In the genomic region with DNA sequence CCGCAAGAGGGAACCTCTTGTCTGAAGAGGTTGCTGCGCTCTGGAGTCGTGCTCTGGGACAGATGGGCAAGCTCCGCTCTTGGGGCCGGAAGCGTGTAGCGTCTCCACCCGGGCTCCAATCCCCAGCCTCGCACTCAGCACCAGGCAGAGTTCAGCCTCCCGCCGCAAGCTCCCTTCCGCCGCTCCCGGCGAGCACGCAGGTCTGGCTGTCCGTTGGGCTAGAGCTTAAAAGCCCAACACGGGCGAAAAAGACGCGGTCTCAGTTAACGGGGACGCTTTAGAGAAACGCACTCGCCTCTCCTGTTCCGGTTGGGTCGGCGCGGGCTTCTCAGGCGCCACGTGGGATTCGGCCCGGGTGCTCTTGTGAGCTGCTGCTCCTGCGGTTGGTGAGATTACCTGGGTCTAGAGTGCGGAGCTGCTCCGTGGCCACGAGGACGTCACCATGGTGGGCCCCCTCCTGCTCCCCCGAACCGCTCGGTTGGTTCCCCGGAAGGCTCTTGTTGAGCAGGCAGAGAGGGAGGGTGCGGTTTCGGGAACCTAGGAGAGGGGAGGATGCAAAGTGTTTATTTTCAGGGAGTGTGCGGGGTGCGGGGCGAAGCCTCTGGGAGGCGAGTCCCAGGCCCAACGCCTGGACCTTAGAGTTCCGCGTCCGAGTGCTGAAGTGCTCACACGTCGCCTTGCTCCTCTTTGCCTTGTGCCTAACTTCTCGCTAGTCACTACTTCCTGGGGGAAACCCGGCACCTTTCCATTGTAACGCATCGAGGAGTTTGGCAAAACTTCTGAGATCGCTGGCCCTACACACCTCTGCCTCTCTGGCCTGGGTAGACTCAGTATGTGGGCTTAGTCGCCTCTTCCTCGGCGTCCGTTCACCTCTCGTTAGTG, we compare ENCODE assay signal across 1 cellular context.
TF ChIP-seq lines count a peak whose summit lies in the region.

A gene (plus strand): TSS at position 331 of the 882 bp plus-strand sequence. CDS start 112 bp downstream, at position 443.

TF ChIP-seq in H1, 55 proteins besides CTCF, POLR2A, EP300 and RAD21:
- TF ChIP-seq CHD1 (IDR thresholded peaks at IDR 0.05; ENCODE audit: low read depth, low read length) (no peak), TBP (IDR thresholded peaks at IDR 0.05; ENCODE audit: low read depth, low read length) (peak; percentile 96), RFX5 (IDR thresholded peaks at IDR 0.05; ENCODE audit: borderline replicate concordance, low read depth, low read length) (no peak), SAP30 (IDR thresholded peaks at IDR 0.05; ENCODE audit: insufficient read depth, insufficient replicate concordance, low read length) (peak; percentile 38), JUN (IDR thresholded peaks at IDR 0.05; ENCODE audit: low read depth, low read length) (0 out of 2 replicates have a peak, but pooled peaks have one; percentile 19), SIN3A (conservative IDR thresholded peaks at IDR 0.05 in 1 of 2, IDR thresholded peaks at IDR 0.05 in 1 of 2; ENCODE audit: low read depth in 1 of 2, low read length in 2 of 2) (peak in 1 of 2 experiments; percentile 71; a peak in 1 of 4 replicates), CBX5 (IDR thresholded peaks at IDR 0.05; ENCODE audit: low read depth, low read length) (no peak), GTF2F1 (IDR thresholded peaks at IDR 0.05; ENCODE audit: borderline replicate concordance, low read depth, low read length) (peak; percentile 73; the same call in 1 of the 2 replicates), ZNF274 (IDR thresholded peaks at IDR 0.05; ENCODE audit: borderline replicate concordance, extremely low read depth, low read length) (no peak), CBX8 (IDR thresholded peaks at IDR 0.05; ENCODE audit: borderline replicate concordance, low read depth, low read length) (no peak), KDM4A (IDR thresholded peaks at IDR 0.05; ENCODE audit: low read depth, low read length, severe bottlenecking) (no peak), TAF1 (IDR thresholded peaks at IDR 0.05; ENCODE audit: low read depth, low read length) (peak; percentile 99), NRF1 (IDR thresholded peaks at IDR 0.05; ENCODE audit: low read depth, low read length) (no peak), RBBP5 (IDR thresholded peaks at IDR 0.05; ENCODE audit: borderline replicate concordance, low read depth, low read length) (peak; percentile 63; the same call in 1 of the 2 replicates), PHF8 (conservative IDR thresholded peaks at IDR 0.05; ENCODE audit: low read depth, low read length) (peak; percentile 95), POLR2AphosphoS5 (IDR thresholded peaks at IDR 0.05; ENCODE audit: low read depth, low read length) (peak; percentile 92), CREB1 (IDR thresholded peaks at IDR 0.05) (peak; percentile 73), POU5F1 (IDR thresholded peaks at IDR 0.05; ENCODE audit: low read depth, low read length) (no peak), HDAC6 (IDR thresholded peaks at IDR 0.05; ENCODE audit: low read depth, low read length) (no peak), BRCA1 (IDR thresholded peaks at IDR 0.05; ENCODE audit: low read depth, low read length) (no peak), SP1 (IDR thresholded peaks at IDR 0.05; ENCODE audit: low read depth, low read length) (peak; percentile 74), ASH2L (IDR thresholded peaks at IDR 0.05; ENCODE audit: low read length) (peak; percentile 93), SRF (IDR thresholded peaks at IDR 0.05; ENCODE audit: low read depth, low read length) (peak; percentile 60; the same call in 1 of the 2 replicates), MAFK (IDR thresholded peaks at IDR 0.05; ENCODE audit: low read depth, low read length) (no peak), EGR1 (IDR thresholded peaks at IDR 0.05; ENCODE audit: borderline replicate concordance, low read depth, low read length) (no peak), RNF2 (IDR thresholded peaks at IDR 0.05; ENCODE audit: borderline replicate concordance, low read depth, low read length, missing control alignments, poor library complexity, severe bottlenecking) (no peak), TAF7 (optimal IDR thresholded peaks at IDR 0.05; ENCODE audit: borderline replicate concordance, low read depth, low read length) (peak; percentile 94), YY1 (IDR thresholded peaks at IDR 0.05; ENCODE audit: low read depth, low read length) (peak; percentile 46; the same call in 1 of the 2 replicates), KDM5A (IDR thresholded peaks at IDR 0.05; ENCODE audit: low read length) (peak; percentile 61), SIX5 (IDR thresholded peaks at IDR 0.05; ENCODE audit: low read depth, low read length) (no peak; the same call in 1 of the 2 replicates), JUND (IDR thresholded peaks at IDR 0.05; ENCODE audit: low read length) (peak; percentile 33; the same call in 1 of the 2 replicates), SP4 (IDR thresholded peaks at IDR 0.05; ENCODE audit: low read length) (no peak; the same call in none of the 2 replicates), GABPA (IDR thresholded peaks at IDR 0.05; ENCODE audit: borderline replicate concordance, insufficient read depth, low read length) (peak; percentile 94), HDAC2 (IDR thresholded peaks at IDR 0.05; ENCODE audit: borderline replicate concordance in 1 of 2, low read depth in 2 of 2, low read length in 2 of 2) (peak; percentile 31 to 60; a peak in 1 of 4 replicates), CHD2 (IDR thresholded peaks at IDR 0.05; ENCODE audit: low read length) (peak; percentile 51; the same call in 1 of the 2 replicates), BCL11A (IDR thresholded peaks at IDR 0.05; ENCODE audit: low read depth in 2 of 2, low read length in 2 of 2) (no peak), KDM1A (IDR thresholded peaks at IDR 0.05; ENCODE audit: borderline replicate concordance, low read length) (no peak)
- TF ChIP-seq, protein P1, sequence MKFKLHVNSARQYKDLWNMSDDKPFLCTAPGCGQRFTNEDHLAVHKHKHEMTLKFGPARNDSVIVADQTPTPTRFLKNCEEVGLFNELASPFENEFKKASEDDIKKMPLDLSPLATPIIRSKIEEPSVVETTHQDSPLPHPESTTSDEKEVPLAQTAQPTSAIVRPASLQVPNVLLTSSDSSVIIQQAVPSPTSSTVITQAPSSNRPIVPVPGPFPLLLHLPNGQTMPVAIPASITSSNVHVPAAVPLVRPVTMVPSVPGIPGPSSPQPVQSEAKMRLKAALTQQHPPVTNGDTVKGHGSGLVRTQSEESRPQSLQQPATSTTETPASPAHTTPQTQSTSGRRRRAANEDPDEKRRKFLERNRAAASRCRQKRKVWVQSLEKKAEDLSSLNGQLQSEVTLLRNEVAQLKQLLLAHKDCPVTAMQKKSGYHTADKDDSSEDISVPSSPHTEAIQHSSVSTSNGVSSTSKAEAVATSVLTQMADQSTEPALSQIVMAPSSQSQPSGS (IDR thresholded peaks at IDR 0.05; ENCODE audit: low read length), result peak; percentile 65; the same call in 1 of the 2 replicates
- TF ChIP-seq, protein P2, sequence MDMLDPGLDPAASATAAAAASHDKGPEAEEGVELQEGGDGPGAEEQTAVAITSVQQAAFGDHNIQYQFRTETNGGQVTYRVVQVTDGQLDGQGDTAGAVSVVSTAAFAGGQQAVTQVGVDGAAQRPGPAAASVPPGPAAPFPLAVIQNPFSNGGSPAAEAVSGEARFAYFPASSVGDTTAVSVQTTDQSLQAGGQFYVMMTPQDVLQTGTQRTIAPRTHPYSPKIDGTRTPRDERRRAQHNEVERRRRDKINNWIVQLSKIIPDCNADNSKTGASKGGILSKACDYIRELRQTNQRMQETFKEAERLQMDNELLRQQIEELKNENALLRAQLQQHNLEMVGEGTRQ (IDR thresholded peaks at IDR 0.05; ENCODE audit: low read length), result peak; percentile 43; the same call in 1 of the 2 replicates
- TF ChIP-seq, protein P3, sequence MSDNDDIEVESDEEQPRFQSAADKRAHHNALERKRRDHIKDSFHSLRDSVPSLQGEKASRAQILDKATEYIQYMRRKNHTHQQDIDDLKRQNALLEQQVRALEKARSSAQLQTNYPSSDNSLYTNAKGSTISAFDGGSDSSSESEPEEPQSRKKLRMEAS (IDR thresholded peaks at IDR 0.05), result peak; percentile 96
- TF ChIP-seq, protein P4, sequence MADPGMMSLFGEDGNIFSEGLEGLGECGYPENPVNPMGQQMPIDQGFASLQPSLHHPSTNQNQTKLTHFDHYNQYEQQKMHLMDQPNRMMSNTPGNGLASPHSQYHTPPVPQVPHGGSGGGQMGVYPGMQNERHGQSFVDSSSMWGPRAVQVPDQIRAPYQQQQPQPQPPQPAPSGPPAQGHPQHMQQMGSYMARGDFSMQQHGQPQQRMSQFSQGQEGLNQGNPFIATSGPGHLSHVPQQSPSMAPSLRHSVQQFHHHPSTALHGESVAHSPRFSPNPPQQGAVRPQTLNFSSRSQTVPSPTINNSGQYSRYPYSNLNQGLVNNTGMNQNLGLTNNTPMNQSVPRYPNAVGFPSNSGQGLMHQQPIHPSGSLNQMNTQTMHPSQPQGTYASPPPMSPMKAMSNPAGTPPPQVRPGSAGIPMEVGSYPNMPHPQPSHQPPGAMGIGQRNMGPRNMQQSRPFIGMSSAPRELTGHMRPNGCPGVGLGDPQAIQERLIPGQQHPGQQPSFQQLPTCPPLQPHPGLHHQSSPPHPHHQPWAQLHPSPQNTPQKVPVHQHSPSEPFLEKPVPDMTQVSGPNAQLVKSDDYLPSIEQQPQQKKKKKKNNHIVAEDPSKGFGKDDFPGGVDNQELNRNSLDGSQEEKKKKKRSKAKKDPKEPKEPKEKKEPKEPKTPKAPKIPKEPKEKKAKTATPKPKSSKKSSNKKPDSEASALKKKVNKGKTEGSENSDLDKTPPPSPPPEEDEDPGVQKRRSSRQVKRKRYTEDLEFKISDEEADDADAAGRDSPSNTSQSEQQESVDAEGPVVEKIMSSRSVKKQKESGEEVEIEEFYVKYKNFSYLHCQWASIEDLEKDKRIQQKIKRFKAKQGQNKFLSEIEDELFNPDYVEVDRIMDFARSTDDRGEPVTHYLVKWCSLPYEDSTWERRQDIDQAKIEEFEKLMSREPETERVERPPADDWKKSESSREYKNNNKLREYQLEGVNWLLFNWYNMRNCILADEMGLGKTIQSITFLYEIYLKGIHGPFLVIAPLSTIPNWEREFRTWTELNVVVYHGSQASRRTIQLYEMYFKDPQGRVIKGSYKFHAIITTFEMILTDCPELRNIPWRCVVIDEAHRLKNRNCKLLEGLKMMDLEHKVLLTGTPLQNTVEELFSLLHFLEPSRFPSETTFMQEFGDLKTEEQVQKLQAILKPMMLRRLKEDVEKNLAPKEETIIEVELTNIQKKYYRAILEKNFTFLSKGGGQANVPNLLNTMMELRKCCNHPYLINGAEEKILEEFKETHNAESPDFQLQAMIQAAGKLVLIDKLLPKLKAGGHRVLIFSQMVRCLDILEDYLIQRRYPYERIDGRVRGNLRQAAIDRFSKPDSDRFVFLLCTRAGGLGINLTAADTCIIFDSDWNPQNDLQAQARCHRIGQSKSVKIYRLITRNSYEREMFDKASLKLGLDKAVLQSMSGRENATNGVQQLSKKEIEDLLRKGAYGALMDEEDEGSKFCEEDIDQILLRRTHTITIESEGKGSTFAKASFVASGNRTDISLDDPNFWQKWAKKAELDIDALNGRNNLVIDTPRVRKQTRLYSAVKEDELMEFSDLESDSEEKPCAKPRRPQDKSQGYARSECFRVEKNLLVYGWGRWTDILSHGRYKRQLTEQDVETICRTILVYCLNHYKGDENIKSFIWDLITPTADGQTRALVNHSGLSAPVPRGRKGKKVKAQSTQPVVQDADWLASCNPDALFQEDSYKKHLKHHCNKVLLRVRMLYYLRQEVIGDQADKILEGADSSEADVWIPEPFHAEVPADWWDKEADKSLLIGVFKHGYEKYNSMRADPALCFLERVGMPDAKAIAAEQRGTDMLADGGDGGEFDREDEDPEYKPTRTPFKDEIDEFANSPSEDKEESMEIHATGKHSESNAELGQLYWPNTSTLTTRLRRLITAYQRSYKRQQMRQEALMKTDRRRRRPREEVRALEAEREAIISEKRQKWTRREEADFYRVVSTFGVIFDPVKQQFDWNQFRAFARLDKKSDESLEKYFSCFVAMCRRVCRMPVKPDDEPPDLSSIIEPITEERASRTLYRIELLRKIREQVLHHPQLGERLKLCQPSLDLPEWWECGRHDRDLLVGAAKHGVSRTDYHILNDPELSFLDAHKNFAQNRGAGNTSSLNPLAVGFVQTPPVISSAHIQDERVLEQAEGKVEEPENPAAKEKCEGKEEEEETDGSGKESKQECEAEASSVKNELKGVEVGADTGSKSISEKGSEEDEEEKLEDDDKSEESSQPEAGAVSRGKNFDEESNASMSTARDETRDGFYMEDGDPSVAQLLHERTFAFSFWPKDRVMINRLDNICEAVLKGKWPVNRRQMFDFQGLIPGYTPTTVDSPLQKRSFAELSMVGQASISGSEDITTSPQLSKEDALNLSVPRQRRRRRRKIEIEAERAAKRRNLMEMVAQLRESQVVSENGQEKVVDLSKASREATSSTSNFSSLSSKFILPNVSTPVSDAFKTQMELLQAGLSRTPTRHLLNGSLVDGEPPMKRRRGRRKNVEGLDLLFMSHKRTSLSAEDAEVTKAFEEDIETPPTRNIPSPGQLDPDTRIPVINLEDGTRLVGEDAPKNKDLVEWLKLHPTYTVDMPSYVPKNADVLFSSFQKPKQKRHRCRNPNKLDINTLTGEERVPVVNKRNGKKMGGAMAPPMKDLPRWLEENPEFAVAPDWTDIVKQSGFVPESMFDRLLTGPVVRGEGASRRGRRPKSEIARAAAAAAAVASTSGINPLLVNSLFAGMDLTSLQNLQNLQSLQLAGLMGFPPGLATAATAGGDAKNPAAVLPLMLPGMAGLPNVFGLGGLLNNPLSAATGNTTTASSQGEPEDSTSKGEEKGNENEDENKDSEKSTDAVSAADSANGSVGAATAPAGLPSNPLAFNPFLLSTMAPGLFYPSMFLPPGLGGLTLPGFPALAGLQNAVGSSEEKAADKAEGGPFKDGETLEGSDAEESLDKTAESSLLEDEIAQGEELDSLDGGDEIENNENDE (IDR thresholded peaks at IDR 0.05; ENCODE audit: insufficient replicate concordance, low read length), result no peak
- TF ChIP-seq, protein P5, sequence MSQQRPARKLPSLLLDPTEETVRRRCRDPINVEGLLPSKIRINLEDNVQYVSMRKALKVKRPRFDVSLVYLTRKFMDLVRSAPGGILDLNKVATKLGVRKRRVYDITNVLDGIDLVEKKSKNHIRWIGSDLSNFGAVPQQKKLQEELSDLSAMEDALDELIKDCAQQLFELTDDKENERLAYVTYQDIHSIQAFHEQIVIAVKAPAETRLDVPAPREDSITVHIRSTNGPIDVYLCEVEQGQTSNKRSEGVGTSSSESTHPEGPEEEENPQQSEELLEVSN (IDR thresholded peaks at IDR 0.05), result peak; percentile 92
TF ChIP-seq in H1: peak in this region for 24.
